8 cellular contexts compared by ENCODE assay signal in the genomic region with DNA sequence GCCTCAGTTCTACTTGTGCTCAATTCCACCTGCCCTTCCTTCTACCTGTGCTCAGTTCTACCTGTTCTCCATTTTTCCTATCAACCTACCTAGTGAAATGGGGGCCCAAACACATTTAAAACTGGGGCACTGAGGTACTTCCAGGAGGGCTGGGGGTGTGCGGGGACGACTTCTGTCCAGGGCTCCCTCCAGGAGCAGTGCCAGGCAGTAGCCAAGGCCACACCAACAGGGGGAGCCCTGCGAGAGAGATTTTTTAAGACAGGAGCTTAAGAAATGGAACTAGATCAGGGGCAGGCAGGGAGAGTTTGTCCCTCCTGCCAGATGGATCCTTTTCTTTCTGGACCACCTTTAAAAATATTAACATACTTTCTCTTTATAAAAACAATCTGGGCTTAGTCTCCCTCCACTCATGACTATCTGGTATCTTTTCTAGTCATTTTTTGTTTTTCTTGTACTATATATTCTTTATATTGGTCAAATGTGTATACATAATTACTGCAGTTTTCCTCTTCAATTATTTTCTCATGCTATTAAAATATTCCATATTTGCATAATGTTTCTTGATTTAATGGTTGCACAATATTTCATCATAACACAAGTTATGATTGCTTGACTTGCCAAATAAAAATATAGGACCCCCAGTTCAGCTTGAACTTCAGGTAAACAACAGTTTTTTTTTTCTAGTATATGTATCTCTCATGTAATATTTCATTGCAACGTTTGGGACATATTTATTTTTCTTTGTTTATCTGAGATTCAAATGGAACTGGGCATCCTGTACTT. TPM values are rescaled to one million over a fixed set of nuclear protein-coding genes. Genes with fewer than 3 reads are reported as not detected.
DNase-seq lines count a peak whose midpoint lies in the region; ATAC-seq and TF ChIP-seq lines count a peak whose summit lies in the region.

No MANE protein-coding gene starts in this region.

- TF ChIP-seq CTCF in body of pancreas (IDR thresholded peaks at IDR 0.05) (peak in 6 of 7 experiments; percentile 12 to 37 (median 26)), right lobe of liver (IDR thresholded peaks at IDR 0.05) (peak; percentile 18 to 65 (median 47))

- no peak for ATAC-seq in body of pancreas
- peak; percentile 46 to 70 (median 59) for ATAC-seq in right lobe of liver
- ATAC-seq in HG03520 (IDR thresholded peaks at IDR 0.05; ENCODE audit: unreplicated experiment) = no peak
- no peak for ATAC-seq in GM18858 (IDR thresholded peaks at IDR 0.05; ENCODE audit: unreplicated experiment)

- H3K27me3 ChIP-seq in NT2/D1 (ENCODE audit: insufficient read depth, insufficient read length) = no peaks in the 10 kb centered on the region
- H3K27me3 ChIP-seq in body of pancreas = no peaks in the 10 kb centered on the region
- H3K27me3 ChIP-seq in right lobe of liver = no peaks in the 10 kb centered on the region

- intact Hi-C loops in body of pancreas (cut with DNase I) = no loop called here
- intact Hi-C loops in right lobe of liver (cut with DNase I) = no loop called here

- H3K9ac ChIP-seq in NT2/D1 (ENCODE audit: insufficient read length, low read depth) = no peak overlapping the region

- peak; percentile 64 for DNase-seq in activated effector memory CD4-positive, alpha-beta T cell treated with anti-CD3 and anti-CD28 coated beads, Interleukin-2, amount 50 U/mL, for 16 hours
- no peak for DNase-seq in activated effector memory CD4-positive, alpha-beta T cell treated with Interleukin-2 at 50 U/mL for 16 hours
- peak; percentile 38 for DNase-seq in NT2/D1 (ENCODE audit: low read depth, low spot score)
- peak; percentile 13 to 45 (median 22) for DNase-seq in body of pancreas
- peak in 1 of 3 donors; percentile 31 for DNase-seq in right lobe of liver
- no peak for DNase-seq in inferior parietal cortex (ENCODE audit: extremely low spot score)

- no peaks in the 10 kb centered on the region for H3K9me3 ChIP-seq in NT2/D1 (ENCODE audit: insufficient read depth, low read length)
- H3K9me3 ChIP-seq in body of pancreas = no peaks in the 10 kb centered on the region
- H3K9me3 ChIP-seq in right lobe of liver = no peaks in the 10 kb centered on the region

- no peak for TF ChIP-seq POLR2A in body of pancreas (IDR thresholded peaks at IDR 0.05)
- TF ChIP-seq POLR2A in right lobe of liver (IDR thresholded peaks at IDR 0.05) = no peak

- H3K4me3 ChIP-seq in NT2/D1 (ENCODE audit: insufficient read length, low read depth) = no peak overlapping the region
- H3K4me3 ChIP-seq in body of pancreas = no peak overlapping the region
- H3K4me3 ChIP-seq in right lobe of liver = no peak overlapping the region

- H3K36me3 ChIP-seq in NT2/D1 (ENCODE audit: insufficient read depth, insufficient read length, low read length) (no peaks in the 10 kb centered on the region), body of pancreas (replicated peaks in 1 of 2; ENCODE audit: insufficient read depth in 1 of 2, low read depth in 2 of 2) (no peaks in the 10 kb centered on the region), right lobe of liver (no peaks in the 10 kb centered on the region)

- no peak overlapping the region for H3K27ac ChIP-seq in body of pancreas
- no peak overlapping the region for H3K27ac ChIP-seq in right lobe of liver

- 36 to 48% methylated on average over 4 of the region's 4 CpGs for WGBS in body of pancreas, 2 donors
- 40% methylated on average over 4 of the region's 4 CpGs for WGBS in right lobe of liver (ENCODE audit: insufficient coverage, low coverage, low lambda C conversion rate, missing lambda C conversion rate)

- H3K4me1 ChIP-seq in NT2/D1 (ENCODE audit: insufficient read depth, insufficient read length) (no peaks in the 10 kb centered on the region), body of pancreas (no peaks in the 10 kb centered on the region), right lobe of liver (no peaks in the 10 kb centered on the region)

RNA-seq across cellular contexts. Expression of gene INSYN2A, which starts 47.3 kb away (rescaled TPM):
- total RNA-seq in body of pancreas = not detected
- total RNA-seq in right lobe of liver = not detected

Comparison
In these comparisons a context has a peak if more than half of its experiments do, and no peak if none do; other contexts are left out.
1. DNase-seq: peak in activated effector memory CD4-positive, alpha-beta T cell treated with anti-CD3 and anti-CD28 coated beads, Interleukin-2, amount 50 U/mL, for 16 hours (single experiment), NT2/D1 (single experiment) and body of pancreas (4 of 4); none in activated effector memory CD4-positive, alpha-beta T cell treated with Interleukin-2 at 50 U/mL for 16 hours (single experiment) and inferior parietal cortex (single experiment).
2. ATAC-seq: peak in right lobe of liver (4 of 4); none in body of pancreas (single experiment), HG03520 (single experiment) and GM18858 (single experiment).